In genomic region chr2:42969231-42970150, GRCh38 we compare ENCODE assay signal across 11 cellular contexts.
DNase-seq lines count a peak whose midpoint lies in the region; ATAC-seq and TF ChIP-seq lines count a peak whose summit lies in the region.
"Had no signal": no experiment of that assay in that cellular context is flagged by ENCODE, and none has a peak within 500 bp of the region (broad histone marks: within the 10 kb centered on the region; RNA-seq: fewer than 3 reads in every experiment).

No MANE protein-coding gene starts in this region.

- no peaks in the 10 kb centered on the region for H3K27me3 ChIP-seq in H9 (ENCODE audit: insufficient read depth, low read length)

- H2BK12ac ChIP-seq in H9 (ENCODE audit: insufficient read length, low read depth, low read length): no peak overlapping the region

- DNase-seq in H9: no peak
- DNase-seq in astrocyte of the cerebellum (ENCODE audit: low read depth): peak; percentile 29
- DNase-seq in left ventricle myocardium superior: no peak
- no peak for DNase-seq in type B pancreatic cell (ENCODE audit: extremely low spot score, unreplicated experiment)
- DNase-seq in NCI-H1694 (lab: John Stamatoyannopoulos, UW): no peak
- no peak for DNase-seq in COR-L47 (lab: John Stamatoyannopoulos, UW)
- DNase-seq in COLO829 (ENCODE audit: low spot score): no peak
- DNase-seq: cortex of kidney, Kasumi-1, NCI-H82, nucleus accumbens had no signal

- H3K79me1 ChIP-seq in H9 (ENCODE audit: insufficient read depth, low read depth, low read length, poor library complexity, severe bottlenecking): no peaks in the 10 kb centered on the region

- H2BK15ac ChIP-seq in H9 (ENCODE audit: low read depth, low read length): no peak overlapping the region

- H3K9ac ChIP-seq in H9 (ENCODE audit: extremely low read depth, insufficient read length, low read length): no peak overlapping the region

- H3K36me3 Mint-ChIP-seq in H9 (ENCODE audit: insufficient read depth in 1 of 3, low read depth in 3 of 3) (no peaks in the 10 kb centered on the region), type B pancreatic cell (no peaks in the 10 kb centered on the region)

- H3K4me1 Mint-ChIP-seq in H9: peaks cover 9 to 13% of the 10 kb centered on the region in 2 experiments
- peaks cover 56% of the 10 kb centered on the region for H3K4me1 Mint-ChIP-seq in type B pancreatic cell (ENCODE audit: unreplicated experiment)

- no peak overlapping the region for H3K14ac ChIP-seq in H9 (ENCODE audit: insufficient read depth, low read length)

- no peak overlapping the region for H2AK5ac ChIP-seq in H9 (ENCODE audit: insufficient read length, low read length)

- H3K4me1 ChIP-seq in H9 (ENCODE audit: insufficient read depth, low read length): no peaks in the 10 kb centered on the region

- no peak overlapping the region for H3K4ac ChIP-seq in H9 (ENCODE audit: low read depth, low read length)

- no peak for TF ChIP-seq CTCF in H9 (conservative IDR thresholded peaks at IDR 0.05)
- TF ChIP-seq CTCF in astrocyte of the cerebellum (IDR thresholded peaks at IDR 0.05; ENCODE audit: low read depth, low read length, missing control alignments): no peak
- TF ChIP-seq CTCF in type B pancreatic cell (conservative IDR thresholded peaks at IDR 0.05): no peak

- H3K27me3 Mint-ChIP-seq in H9 (ENCODE audit: low read depth): peaks cover 2% of the 10 kb centered on the region
- no peaks in the 10 kb centered on the region for H3K27me3 Mint-ChIP-seq in type B pancreatic cell

- no peak overlapping the region for H2BK5ac ChIP-seq in H9 (ENCODE audit: insufficient read length, low read length)

- H3K4me3 Mint-ChIP-seq in H9: no peak overlapping the region
- H3K4me3 Mint-ChIP-seq in type B pancreatic cell: no peak overlapping the region

- H3K79me2 ChIP-seq in H9 (ENCODE audit: insufficient read depth, low read length): no peaks in the 10 kb centered on the region

- no peak overlapping the region for H3K23ac ChIP-seq in H9 (ENCODE audit: insufficient read length, low read depth, low read length)

- no CpG with 5 or more reads among the region's 12 CpGs for WGBS in H9 (ENCODE audit: extremely low coverage, insufficient read length, low lambda C conversion rate)

- no peak overlapping the region for H4K8ac ChIP-seq in H9 (replicated peaks; ENCODE audit: insufficient read length, low read depth, low read length)

- no peak overlapping the region for H3K4me2 ChIP-seq in H9 (ENCODE audit: insufficient read depth, insufficient read length, low read length)

- ATAC-seq in left ventricle myocardium superior: peak; percentile 35

- H2AFZ ChIP-seq in H9 (ENCODE audit: low read length): no peak overlapping the region

- no peaks in the 10 kb centered on the region for H3K23me2 ChIP-seq in H9 (ENCODE audit: insufficient read length, low read depth, low read length, poor library complexity, severe bottlenecking)

- no peak overlapping the region for H3T11ph ChIP-seq in H9 (ENCODE audit: low read length)

- no peak overlapping the region for H4K91ac ChIP-seq in H9 (ENCODE audit: insufficient read length, low read depth, low read length)

- no peaks in the 10 kb centered on the region for H4K20me1 ChIP-seq in H9 (ENCODE audit: control insufficient read depth, insufficient read depth, insufficient read length)

- H3K4me3 ChIP-seq in astrocyte of the cerebellum (ENCODE audit: low read depth, low read length): no peak overlapping the region

- H3K9me3 ChIP-seq in H9 (ENCODE audit: control insufficient read depth, low read depth, low read length): no peaks in the 10 kb centered on the region

- H3K56ac ChIP-seq in H9 (ENCODE audit: insufficient read length, low read depth, low read length): no peak overlapping the region

- H2BK120ac ChIP-seq in H9 (ENCODE audit: low read depth, low read length, poor library complexity, severe bottlenecking): no peak overlapping the region

- no peaks in the 10 kb centered on the region; a peak in 1 of 5 replicates for H3K9me3 Mint-ChIP-seq in H9
- H3K9me3 Mint-ChIP-seq in type B pancreatic cell: peaks cover 5% of the 10 kb centered on the region

- H2BK20ac ChIP-seq in H9 (ENCODE audit: low read depth, low read length, poor library complexity, severe bottlenecking): no peak overlapping the region

- H3K27ac Mint-ChIP-seq in H9 (peak overlapping the region in 2 of 3 experiments; percentile 18 to 20; a peak in 1 of 7 replicates), type B pancreatic cell (peak overlapping the region; percentile 12)

- H3K27ac ChIP-seq in H9 (ENCODE audit: insufficient read length, low read depth, low read length): no peak overlapping the region

- no peak overlapping the region for H4K5ac ChIP-seq in H9 (ENCODE audit: insufficient read length, low read depth, low read length)

- in situ Hi-C loops in astrocyte of the cerebellum (cut with HindIII; ENCODE audit: low sequenced_read_pairs): loop anchor here (5.0 kb wide), 1 partner anchor 103 kb away; no protein-coding TSS in a partner anchor

- no peak overlapping the region for H3K18ac ChIP-seq in H9 (ENCODE audit: insufficient read length, low read depth, low read length)

- intact Hi-C loops in left ventricle myocardium superior (cut with micrococcal nuclease): loop anchor here (10.0 kb wide), 1 partner anchor 255 kb away; the partner anchor contains the start of gene ZFP36L2
